Comparison of ENCODE assay signal across 2 cellular contexts in genomic region chr6:7042654-7043545, GRCh38.
TF ChIP-seq lines count a peak whose summit lies in the region.

No MANE protein-coding gene starts in this region.

TF ChIP-seq in K562, 482 proteins besides CTCF, POLR2A, EP300 and RAD21 (continued from another document and continues in another):
- no peak for TF ChIP-seq CEBPZ (IDR thresholded peaks at IDR 0.05; ENCODE audit: borderline replicate concordance, low read depth, low read length)
- 0 out of 2 replicates have a peak, but pooled peaks have one; percentile 17 for TF ChIP-seq DPF2 (IDR thresholded peaks at IDR 0.05)
- TF ChIP-seq, protein P1, sequence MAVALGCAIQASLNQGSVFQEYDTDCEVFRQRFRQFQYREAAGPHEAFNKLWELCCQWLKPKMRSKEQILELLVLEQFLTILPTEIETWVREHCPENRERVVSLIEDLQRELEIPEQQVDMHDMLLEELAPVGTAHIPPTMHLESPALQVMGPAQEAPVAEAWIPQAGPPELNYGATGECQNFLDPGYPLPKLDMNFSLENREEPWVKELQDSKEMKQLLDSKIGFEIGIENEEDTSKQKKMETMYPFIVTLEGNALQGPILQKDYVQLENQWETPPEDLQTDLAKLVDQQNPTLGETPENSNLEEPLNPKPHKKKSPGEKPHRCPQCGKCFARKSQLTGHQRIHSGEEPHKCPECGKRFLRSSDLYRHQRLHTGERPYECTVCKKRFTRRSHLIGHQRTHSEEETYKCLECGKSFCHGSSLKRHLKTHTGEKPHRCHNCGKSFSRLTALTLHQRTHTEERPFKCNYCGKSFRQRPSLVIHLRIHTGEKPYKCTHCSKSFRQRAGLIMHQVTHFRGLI (CRISPR knock-in tag; IDR thresholded peaks at IDR 0.05), result no peak
- TF ChIP-seq GTF2E2 (tag; IDR thresholded peaks at IDR 0.05), result no peak
- TF ChIP-seq, protein P2, sequence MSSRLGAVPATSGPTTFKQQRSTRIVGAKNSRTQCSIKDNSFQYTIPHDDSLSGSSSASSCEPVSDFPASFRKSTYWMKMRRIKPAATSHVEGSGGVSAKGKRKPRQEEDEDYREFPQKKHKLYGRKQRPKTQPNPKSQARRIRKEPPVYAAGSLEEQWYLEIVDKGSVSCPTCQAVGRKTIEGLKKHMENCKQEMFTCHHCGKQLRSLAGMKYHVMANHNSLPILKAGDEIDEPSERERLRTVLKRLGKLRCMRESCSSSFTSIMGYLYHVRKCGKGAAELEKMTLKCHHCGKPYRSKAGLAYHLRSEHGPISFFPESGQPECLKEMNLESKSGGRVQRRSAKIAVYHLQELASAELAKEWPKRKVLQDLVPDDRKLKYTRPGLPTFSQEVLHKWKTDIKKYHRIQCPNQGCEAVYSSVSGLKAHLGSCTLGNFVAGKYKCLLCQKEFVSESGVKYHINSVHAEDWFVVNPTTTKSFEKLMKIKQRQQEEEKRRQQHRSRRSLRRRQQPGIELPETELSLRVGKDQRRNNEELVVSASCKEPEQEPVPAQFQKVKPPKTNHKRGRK (tag; IDR thresholded peaks at IDR 0.05), result peak; percentile 46; the same call in 1 of the 2 replicates
- peak; percentile 61; the same call in 1 of the 2 replicates for TF ChIP-seq HINFP (tag; conservative IDR thresholded peaks at IDR 0.05; ENCODE audit: low read depth)
- TF ChIP-seq CHCHD3 (CRISPR knock-in tag; IDR thresholded peaks at IDR 0.05), result no peak
- TF ChIP-seq ZNF592 (IDR thresholded peaks at IDR 0.05), result peak; percentile 57

TF ChIP-seq in HepG2, 621 proteins besides CTCF, POLR2A, EP300 and RAD21 (continued from another document and continues in another):
- TF ChIP-seq, protein P3, sequence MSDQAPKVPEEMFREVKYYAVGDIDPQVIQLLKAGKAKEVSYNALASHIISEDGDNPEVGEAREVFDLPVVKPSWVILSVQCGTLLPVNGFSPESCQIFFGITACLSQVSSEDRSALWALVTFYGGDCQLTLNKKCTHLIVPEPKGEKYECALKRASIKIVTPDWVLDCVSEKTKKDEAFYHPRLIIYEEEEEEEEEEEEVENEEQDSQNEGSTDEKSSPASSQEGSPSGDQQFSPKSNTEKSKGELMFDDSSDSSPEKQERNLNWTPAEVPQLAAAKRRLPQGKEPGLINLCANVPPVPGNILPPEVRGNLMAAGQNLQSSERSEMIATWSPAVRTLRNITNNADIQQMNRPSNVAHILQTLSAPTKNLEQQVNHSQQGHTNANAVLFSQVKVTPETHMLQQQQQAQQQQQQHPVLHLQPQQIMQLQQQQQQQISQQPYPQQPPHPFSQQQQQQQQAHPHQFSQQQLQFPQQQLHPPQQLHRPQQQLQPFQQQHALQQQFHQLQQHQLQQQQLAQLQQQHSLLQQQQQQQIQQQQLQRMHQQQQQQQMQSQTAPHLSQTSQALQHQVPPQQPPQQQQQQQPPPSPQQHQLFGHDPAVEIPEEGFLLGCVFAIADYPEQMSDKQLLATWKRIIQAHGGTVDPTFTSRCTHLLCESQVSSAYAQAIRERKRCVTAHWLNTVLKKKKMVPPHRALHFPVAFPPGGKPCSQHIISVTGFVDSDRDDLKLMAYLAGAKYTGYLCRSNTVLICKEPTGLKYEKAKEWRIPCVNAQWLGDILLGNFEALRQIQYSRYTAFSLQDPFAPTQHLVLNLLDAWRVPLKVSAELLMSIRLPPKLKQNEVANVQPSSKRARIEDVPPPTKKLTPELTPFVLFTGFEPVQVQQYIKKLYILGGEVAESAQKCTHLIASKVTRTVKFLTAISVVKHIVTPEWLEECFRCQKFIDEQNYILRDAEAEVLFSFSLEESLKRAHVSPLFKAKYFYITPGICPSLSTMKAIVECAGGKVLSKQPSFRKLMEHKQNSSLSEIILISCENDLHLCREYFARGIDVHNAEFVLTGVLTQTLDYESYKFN (CRISPR knock-in tag; conservative IDR thresholded peaks at IDR 0.05), result peak; percentile 97
- TF ChIP-seq TBX3 (IDR thresholded peaks at IDR 0.05; ENCODE audit: borderline replicate concordance) (no peak), GZF1 (CRISPR knock-in tag; IDR thresholded peaks at IDR 0.05) (no peak), ZBTB42 (CRISPR knock-in tag; IDR thresholded peaks at IDR 0.05) (0 out of 2 replicates have a peak, but pooled peaks have one; percentile 30), ZNF143 (CRISPR knock-in tag; IDR thresholded peaks at IDR 0.05) (no peak), ETV6 (CRISPR knock-in tag; conservative IDR thresholded peaks at IDR 0.05) (no peak), ZNF773 (CRISPR knock-in tag; IDR thresholded peaks at IDR 0.05; ENCODE audit: borderline replicate concordance) (no peak), RFXAP (CRISPR knock-in tag; IDR thresholded peaks at IDR 0.05; ENCODE audit: borderline replicate concordance) (peak; percentile 79), ZNF7 (CRISPR knock-in tag; IDR thresholded peaks at IDR 0.05) (no peak), ZNF768 (CRISPR knock-in tag; IDR thresholded peaks at IDR 0.05) (peak; percentile 21; the same call in 1 of the 2 replicates), SOX5 (CRISPR knock-in tag; IDR thresholded peaks at IDR 0.05; ENCODE audit: borderline replicate concordance) (peak; percentile 77), ARHGAP35 (CRISPR knock-in tag; IDR thresholded peaks at IDR 0.05; ENCODE audit: borderline replicate concordance) (peak; percentile 21; the same call in 1 of the 2 replicates), FLYWCH1 (CRISPR knock-in tag; IDR thresholded peaks at IDR 0.05) (no peak), MIER2 (CRISPR knock-in tag; IDR thresholded peaks at IDR 0.05) (peak; percentile 73; the same call in 1 of the 2 replicates), ZFP36L2 (CRISPR knock-in tag; IDR thresholded peaks at IDR 0.05) (no peak), ZNF329 (CRISPR knock-in tag; IDR thresholded peaks at IDR 0.05; ENCODE audit: low read depth) (peak; percentile 69; the same call in 1 of the 2 replicates), HMG20A (CRISPR knock-in tag; IDR thresholded peaks at IDR 0.05; ENCODE audit: borderline replicate concordance) (peak; percentile 94), SSRP1 (CRISPR knock-in tag; IDR thresholded peaks at IDR 0.05) (0 out of 2 replicates have a peak, but pooled peaks have one; percentile 25), FOSL1 (CRISPR knock-in tag; IDR thresholded peaks at IDR 0.05; ENCODE audit: borderline replicate concordance) (no peak), ZNF441 (CRISPR knock-in tag; IDR thresholded peaks at IDR 0.05; ENCODE audit: borderline replicate concordance) (peak; percentile 32), ZFY (CRISPR knock-in tag; IDR thresholded peaks at IDR 0.05) (peak; percentile 44), ZNF256 (CRISPR knock-in tag; conservative IDR thresholded peaks at IDR 0.05) (peak; percentile 81), ZFYVE20 (CRISPR knock-in tag; IDR thresholded peaks at IDR 0.05; ENCODE audit: borderline replicate concordance, low read depth) (no peak; the same call in 1 of the 2 replicates), KLF13 (CRISPR knock-in tag; IDR thresholded peaks at IDR 0.05) (no peak), SYNCRIP (IDR thresholded peaks at IDR 0.05; ENCODE audit: insufficient read depth, low read depth, low read length) (no peak), NFKB2 (CRISPR knock-in tag; IDR thresholded peaks at IDR 0.05; ENCODE audit: borderline replicate concordance) (peak; percentile 64), SIX1 (CRISPR knock-in tag; IDR thresholded peaks at IDR 0.05; ENCODE audit: borderline replicate concordance) (peak; percentile 97), ZNF879 (CRISPR knock-in tag; IDR thresholded peaks at IDR 0.05) (0 out of 2 replicates have a peak, but pooled peaks have one; percentile 41), ZNF770 (CRISPR knock-in tag; IDR thresholded peaks at IDR 0.05) (peak; percentile 27; the same call in 1 of the 2 replicates), HNRNPL (IDR thresholded peaks at IDR 0.05; ENCODE audit: low read depth, low read length) (no peak), UBTF (CRISPR knock-in tag; IDR thresholded peaks at IDR 0.05) (peak; percentile 35; the same call in 1 of the 2 replicates), ARNTL (CRISPR knock-in tag; IDR thresholded peaks at IDR 0.05) (peak; percentile 96), SP2 (CRISPR knock-in tag; IDR thresholded peaks at IDR 0.05) (no peak), KAT7 (CRISPR knock-in tag; IDR thresholded peaks at IDR 0.05; ENCODE audit: borderline replicate concordance) (no peak; the same call in 1 of the 2 replicates)
- TF ChIP-seq, protein P4, sequence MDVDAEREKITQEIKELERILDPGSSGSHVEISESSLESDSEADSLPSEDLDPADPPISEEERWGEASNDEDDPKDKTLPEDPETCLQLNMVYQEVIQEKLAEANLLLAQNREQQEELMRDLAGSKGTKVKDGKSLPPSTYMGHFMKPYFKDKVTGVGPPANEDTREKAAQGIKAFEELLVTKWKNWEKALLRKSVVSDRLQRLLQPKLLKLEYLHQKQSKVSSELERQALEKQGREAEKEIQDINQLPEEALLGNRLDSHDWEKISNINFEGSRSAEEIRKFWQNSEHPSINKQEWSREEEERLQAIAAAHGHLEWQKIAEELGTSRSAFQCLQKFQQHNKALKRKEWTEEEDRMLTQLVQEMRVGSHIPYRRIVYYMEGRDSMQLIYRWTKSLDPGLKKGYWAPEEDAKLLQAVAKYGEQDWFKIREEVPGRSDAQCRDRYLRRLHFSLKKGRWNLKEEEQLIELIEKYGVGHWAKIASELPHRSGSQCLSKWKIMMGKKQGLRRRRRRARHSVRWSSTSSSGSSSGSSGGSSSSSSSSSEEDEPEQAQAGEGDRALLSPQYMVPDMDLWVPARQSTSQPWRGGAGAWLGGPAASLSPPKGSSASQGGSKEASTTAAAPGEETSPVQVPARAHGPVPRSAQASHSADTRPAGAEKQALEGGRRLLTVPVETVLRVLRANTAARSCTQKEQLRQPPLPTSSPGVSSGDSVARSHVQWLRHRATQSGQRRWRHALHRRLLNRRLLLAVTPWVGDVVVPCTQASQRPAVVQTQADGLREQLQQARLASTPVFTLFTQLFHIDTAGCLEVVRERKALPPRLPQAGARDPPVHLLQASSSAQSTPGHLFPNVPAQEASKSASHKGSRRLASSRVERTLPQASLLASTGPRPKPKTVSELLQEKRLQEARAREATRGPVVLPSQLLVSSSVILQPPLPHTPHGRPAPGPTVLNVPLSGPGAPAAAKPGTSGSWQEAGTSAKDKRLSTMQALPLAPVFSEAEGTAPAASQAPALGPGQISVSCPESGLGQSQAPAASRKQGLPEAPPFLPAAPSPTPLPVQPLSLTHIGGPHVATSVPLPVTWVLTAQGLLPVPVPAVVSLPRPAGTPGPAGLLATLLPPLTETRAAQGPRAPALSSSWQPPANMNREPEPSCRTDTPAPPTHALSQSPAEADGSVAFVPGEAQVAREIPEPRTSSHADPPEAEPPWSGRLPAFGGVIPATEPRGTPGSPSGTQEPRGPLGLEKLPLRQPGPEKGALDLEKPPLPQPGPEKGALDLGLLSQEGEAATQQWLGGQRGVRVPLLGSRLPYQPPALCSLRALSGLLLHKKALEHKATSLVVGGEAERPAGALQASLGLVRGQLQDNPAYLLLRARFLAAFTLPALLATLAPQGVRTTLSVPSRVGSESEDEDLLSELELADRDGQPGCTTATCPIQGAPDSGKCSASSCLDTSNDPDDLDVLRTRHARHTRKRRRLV (CRISPR knock-in tag; IDR thresholded peaks at IDR 0.05), result no peak
- TF ChIP-seq, protein P5, sequence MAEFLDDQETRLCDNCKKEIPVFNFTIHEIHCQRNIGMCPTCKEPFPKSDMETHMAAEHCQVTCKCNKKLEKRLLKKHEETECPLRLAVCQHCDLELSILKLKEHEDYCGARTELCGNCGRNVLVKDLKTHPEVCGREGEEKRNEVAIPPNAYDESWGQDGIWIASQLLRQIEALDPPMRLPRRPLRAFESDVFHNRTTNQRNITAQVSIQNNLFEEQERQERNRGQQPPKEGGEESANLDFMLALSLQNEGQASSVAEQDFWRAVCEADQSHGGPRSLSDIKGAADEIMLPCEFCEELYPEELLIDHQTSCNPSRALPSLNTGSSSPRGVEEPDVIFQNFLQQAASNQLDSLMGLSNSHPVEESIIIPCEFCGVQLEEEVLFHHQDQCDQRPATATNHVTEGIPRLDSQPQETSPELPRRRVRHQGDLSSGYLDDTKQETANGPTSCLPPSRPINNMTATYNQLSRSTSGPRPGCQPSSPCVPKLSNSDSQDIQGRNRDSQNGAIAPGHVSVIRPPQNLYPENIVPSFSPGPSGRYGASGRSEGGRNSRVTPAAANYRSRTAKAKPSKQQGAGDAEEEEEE (CRISPR knock-in tag; IDR thresholded peaks at IDR 0.05; ENCODE audit: borderline replicate concordance), result peak; percentile 72; the same call in 1 of the 2 replicates
- TF ChIP-seq, protein P6, sequence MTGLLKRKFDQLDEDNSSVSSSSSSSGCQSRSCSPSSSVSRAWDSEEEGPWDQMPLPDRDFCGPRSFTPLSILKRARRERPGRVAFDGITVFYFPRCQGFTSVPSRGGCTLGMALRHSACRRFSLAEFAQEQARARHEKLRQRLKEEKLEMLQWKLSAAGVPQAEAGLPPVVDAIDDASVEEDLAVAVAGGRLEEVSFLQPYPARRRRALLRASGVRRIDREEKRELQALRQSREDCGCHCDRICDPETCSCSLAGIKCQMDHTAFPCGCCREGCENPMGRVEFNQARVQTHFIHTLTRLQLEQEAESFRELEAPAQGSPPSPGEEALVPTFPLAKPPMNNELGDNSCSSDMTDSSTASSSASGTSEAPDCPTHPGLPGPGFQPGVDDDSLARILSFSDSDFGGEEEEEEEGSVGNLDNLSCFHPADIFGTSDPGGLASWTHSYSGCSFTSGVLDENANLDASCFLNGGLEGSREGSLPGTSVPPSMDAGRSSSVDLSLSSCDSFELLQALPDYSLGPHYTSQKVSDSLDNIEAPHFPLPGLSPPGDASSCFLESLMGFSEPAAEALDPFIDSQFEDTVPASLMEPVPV (CRISPR knock-in tag; IDR thresholded peaks at IDR 0.05), result peak; percentile 81; the same call in 1 of the 2 replicates
